In genomic region chr13:100112186-100112838, GRCh38 we compare ENCODE assay signal across 19 cellular contexts. TPM values are rescaled to one million over a fixed set of nuclear protein-coding genes. Genes with fewer than 3 reads are reported as not detected.
A peak's percentile ranks its signal among the peaks of the same experiment; 100 is the strongest.
DNase-seq lines count a peak whose midpoint lies in the region; ATAC-seq and TF ChIP-seq lines count a peak whose summit lies in the region.
"Had no signal": no experiment of that assay in that cellular context is flagged by ENCODE, and none has a peak within 500 bp of the region (broad histone marks: within the 10 kb centered on the region; RNA-seq: fewer than 3 reads in every experiment).

No MANE protein-coding gene starts in this region.

- TF ChIP-seq CTCF in lower lobe of right lung (IDR thresholded peaks at IDR 0.05) (no peak), upper lobe of right lung (IDR thresholded peaks at IDR 0.05) (no peak)

- H3K27me3 ChIP-seq in lower lobe of right lung (ENCODE audit: low read depth), result no peaks in the 10 kb centered on the region
- H3K27me3 ChIP-seq in upper lobe of right lung, result no peaks in the 10 kb centered on the region
- H3K27me3 ChIP-seq in MG63, result no peaks in the 10 kb centered on the region

- ATAC-seq in left colon, result peak; percentile 77
- ATAC-seq in lower lobe of right lung, result peak; percentile 48 to 61
- peak; percentile 67 for ATAC-seq in upper lobe of right lung
- ATAC-seq: CD8-positive, alpha-beta T cell; Panc1 had no signal

- H3K4me1 ChIP-seq in lower lobe of right lung (no peaks in the 10 kb centered on the region), upper lobe of right lung (peaks cover 5% of the 10 kb centered on the region)

- H3K27ac ChIP-seq in lower lobe of right lung, result no peak overlapping the region
- H3K27ac ChIP-seq in upper lobe of right lung, result no peak overlapping the region
- H3K27ac ChIP-seq: C4-2B, RWPE1 had no signal

- H3K4me3 ChIP-seq in lower lobe of right lung (no peak overlapping the region), upper lobe of right lung (no peak overlapping the region), MG63 (no peak overlapping the region)

- H3K36me3 ChIP-seq in lower lobe of right lung, result peaks cover 33% of the 10 kb centered on the region
- peaks cover 10% of the 10 kb centered on the region for H3K36me3 ChIP-seq in upper lobe of right lung
- H3K36me3 ChIP-seq in MG63, result peaks cover 4% of the 10 kb centered on the region; the same call in 1 of the 2 replicates

- no peaks in the 10 kb centered on the region for H3K9me3 ChIP-seq in lower lobe of right lung
- no peaks in the 10 kb centered on the region for H3K9me3 ChIP-seq in upper lobe of right lung
- no peaks in the 10 kb centered on the region for H3K9me3 ChIP-seq in MG63

- DNase-seq in HuH-7.5 (ENCODE audit: low spot score) (peak; percentile 18), left colon (no peak), lower lobe of right lung (no peak), upper lobe of right lung (no peak), DMS153 (lab: John Stamatoyannopoulos, UW) (no peak), iPS-NIHi7 (ENCODE audit: extremely low spot score) (no peak), MG63 (no peak)
- DNase-seq: Calu3; CD8-positive, alpha-beta T cell; DND-41; H7; KBM-7; NCI-H1694; NCI-H2029 treated with DMSO at 0.1 percent for 48 hours; NCI-H446 treated with DMSO at 0.1 percent for 48 hours; SHP77 had no signal

- intact Hi-C loops in left colon (cut with DNase I, micrococcal nuclease) (no loop called here), lower lobe of right lung (cut with DNase I) (no loop called here), upper lobe of right lung (cut with DNase I) (no loop called here)

RNA-seq across cellular contexts. Expression of gene PCCA, which starts 23.4 kb away (rescaled TPM):
- total RNA-seq in left colon, result 10 to 100 TPM; 84.1 to 99.1 TPM
- 37.8 TPM for total RNA-seq in lower lobe of right lung
- total RNA-seq in upper lobe of right lung, result 34.7 TPM
- 3.1 and 14.2 TPM in 2 replicates for total RNA-seq in MG63 (2014; rRNA removed; shearing (Covaris generic); ENCODE audit: low replicate concordance)
